In the genomic region with DNA sequence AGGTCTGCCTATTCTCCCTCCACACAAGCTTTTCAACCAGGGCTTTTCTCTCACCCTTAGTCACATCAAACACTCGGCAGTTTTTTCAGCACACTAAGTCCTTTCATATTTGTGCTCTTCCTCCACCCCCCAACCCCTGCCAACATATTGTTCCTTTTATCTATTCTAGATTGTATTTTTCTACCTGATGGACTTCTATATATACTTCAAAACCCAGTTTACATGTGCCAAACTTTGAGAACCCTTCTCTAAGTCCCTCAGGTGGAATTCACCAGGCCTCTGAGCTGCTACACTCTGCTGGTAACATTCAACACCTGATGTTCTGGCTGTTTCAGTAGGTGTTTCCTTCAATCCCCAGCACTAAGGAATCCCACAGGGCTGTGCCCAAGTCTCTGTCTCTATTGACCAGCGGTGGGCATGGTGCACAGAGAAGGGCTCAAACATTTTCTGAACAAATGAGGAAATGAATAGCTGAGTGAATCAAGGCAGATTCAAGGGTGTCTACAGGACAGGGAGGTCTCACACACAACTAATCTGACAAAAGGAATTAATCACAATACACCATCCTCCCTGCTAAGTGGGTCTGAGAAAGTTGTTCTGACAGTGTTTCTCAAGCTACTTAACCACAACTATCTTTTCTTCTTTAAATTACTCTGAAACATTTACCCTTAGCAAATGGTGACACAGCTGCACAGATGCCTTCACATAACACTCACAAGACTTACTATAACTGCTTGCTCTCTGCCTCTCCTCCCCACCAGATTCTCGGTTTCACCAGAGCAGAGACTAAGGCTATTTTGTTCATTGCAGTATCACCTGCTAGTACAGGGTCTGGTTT, we compare ENCODE assay signal across 11 cellular contexts.
DNase-seq lines count a peak whose midpoint lies in the region; ATAC-seq, FAIRE-seq and TF ChIP-seq lines count a peak whose summit lies in the region.
"Had no signal": no experiment of that assay in that cellular context is flagged by ENCODE, and none has a peak within 500 bp of the region (broad histone marks: within the 10 kb centered on the region; RNA-seq: fewer than 3 reads in every experiment).

No MANE protein-coding gene starts in this region.

- FAIRE-seq in HTR-8/SVneo (lab: Jason Lieb, UNC) = no peak

- ATAC-seq in activated CD8-positive, alpha-beta T cell treated with anti-CD3 and anti-CD28 coated beads for 36 hours = peak; percentile 58
- no peak for ATAC-seq in activated CD8-positive, alpha-beta T cell treated with anti-CD3 and anti-CD28 coated beads, Interleukin-2, amount 10 ng/mL, durations not matched to agents 7 days and 5 days
- ATAC-seq in GM21360 (IDR thresholded peaks at IDR 0.05; ENCODE audit: unreplicated experiment) (peak; percentile 97), HG03039 (IDR thresholded peaks at IDR 0.05; ENCODE audit: unreplicated experiment) (peak; percentile 93)
- ATAC-seq: left lobe of liver had no signal

- no peak overlapping the region for H3K27ac Mint-ChIP-seq in activated CD8-positive, alpha-beta T cell treated with anti-CD3 and anti-CD28 coated beads for 36 hours
- H3K27ac Mint-ChIP-seq in activated CD8-positive, alpha-beta T cell treated with anti-CD3 and anti-CD28 coated beads, Interleukin-2, amount 10 ng/mL, durations not matched to agents 7 days and 5 days = no peak overlapping the region
- peak overlapping the region; percentile 76 for H3K27ac Mint-ChIP-seq in activated T-helper 1 cell treated with anti-CD3 and anti-CD28 coated beads, Interleukin-12 subunit alpha, Interleukin-12 subunit beta, Interleukin-2, Interleukin-4 antibody, amounts not matched to agents 30 ng/mL and 10 ng/mL and 1 ng/mL, durations not matched to agents 14 hours and 24 hours and 36 hours

- DNase-seq in activated CD8-positive, alpha-beta T cell treated with anti-CD3 and anti-CD28 coated beads for 36 hours = no peak
- no peak for DNase-seq in activated CD8-positive, alpha-beta T cell treated with anti-CD3 and anti-CD28 coated beads, Interleukin-2, amount 10 ng/mL, durations not matched to agents 7 days and 5 days
- DNase-seq in activated T-helper 1 cell treated with anti-CD3 and anti-CD28 coated beads, Interleukin-12 subunit alpha, Interleukin-12 subunit beta, Interleukin-2, Interleukin-4 antibody, amounts not matched to agents 30 ng/mL and 10 ng/mL and 1 ng/mL, durations not matched to agents 14 hours and 24 hours and 36 hours (ENCODE audit: low spot score) = no peak
- DNase-seq in HT-29 (ENCODE audit: low spot score) (no peak), HTR-8/SVneo (ENCODE audit: insufficient read length, low spot score) (no peak), HuH-7.5 (ENCODE audit: low spot score) (no peak)
- DNase-seq: ACHN, caudate nucleus had no signal

- POLR2A ChIA-PET in activated CD8-positive, alpha-beta T cell treated with anti-CD3 and anti-CD28 coated beads for 36 hours (lab: Charles Lee) = no interaction called here
- POLR2A ChIA-PET in activated CD8-positive, alpha-beta T cell treated with anti-CD3 and anti-CD28 coated beads, Interleukin-2, amount 10 ng/mL, durations not matched to agents 7 days and 5 days (lab: Charles Lee) = no interaction called here

- no peaks in the 10 kb centered on the region for H3K36me3 Mint-ChIP-seq in activated CD8-positive, alpha-beta T cell treated with anti-CD3 and anti-CD28 coated beads for 36 hours (ENCODE audit: low read depth)
- H3K36me3 Mint-ChIP-seq in activated CD8-positive, alpha-beta T cell treated with anti-CD3 and anti-CD28 coated beads, Interleukin-2, amount 10 ng/mL, durations not matched to agents 7 days and 5 days (ENCODE audit: low read depth) = no peaks in the 10 kb centered on the region
- H3K36me3 Mint-ChIP-seq in activated T-helper 1 cell treated with anti-CD3 and anti-CD28 coated beads, Interleukin-12 subunit alpha, Interleukin-12 subunit beta, Interleukin-2, Interleukin-4 antibody, amounts not matched to agents 30 ng/mL and 10 ng/mL and 1 ng/mL, durations not matched to agents 14 hours and 24 hours and 36 hours (ENCODE audit: low read depth) = peaks cover 7% of the 10 kb centered on the region

- no peaks in the 10 kb centered on the region for H3K9me3 Mint-ChIP-seq in activated CD8-positive, alpha-beta T cell treated with anti-CD3 and anti-CD28 coated beads for 36 hours
- H3K9me3 Mint-ChIP-seq in activated CD8-positive, alpha-beta T cell treated with anti-CD3 and anti-CD28 coated beads, Interleukin-2, amount 10 ng/mL, durations not matched to agents 7 days and 5 days (ENCODE audit: insufficient read depth) = no peaks in the 10 kb centered on the region
- peaks cover 7% of the 10 kb centered on the region for H3K9me3 Mint-ChIP-seq in activated T-helper 1 cell treated with anti-CD3 and anti-CD28 coated beads, Interleukin-12 subunit alpha, Interleukin-12 subunit beta, Interleukin-2, Interleukin-4 antibody, amounts not matched to agents 30 ng/mL and 10 ng/mL and 1 ng/mL, durations not matched to agents 14 hours and 24 hours and 36 hours

- CTCF ChIA-PET in activated CD8-positive, alpha-beta T cell treated with anti-CD3 and anti-CD28 coated beads for 36 hours (lab: Charles Lee) = interaction anchor here (1.1 kb wide), 1 partner anchor 409 kb away, joined by 4 read pairs; no protein-coding TSS in a partner anchor
- CTCF ChIA-PET in activated CD8-positive, alpha-beta T cell treated with anti-CD3 and anti-CD28 coated beads, Interleukin-2, amount 10 ng/mL, durations not matched to agents 7 days and 5 days (lab: Charles Lee) = no interaction called here

- peaks cover 9% of the 10 kb centered on the region for H3K27me3 Mint-ChIP-seq in activated CD8-positive, alpha-beta T cell treated with anti-CD3 and anti-CD28 coated beads for 36 hours
- H3K27me3 Mint-ChIP-seq in activated CD8-positive, alpha-beta T cell treated with anti-CD3 and anti-CD28 coated beads, Interleukin-2, amount 10 ng/mL, durations not matched to agents 7 days and 5 days (ENCODE audit: low read depth) = peaks cover 2% of the 10 kb centered on the region
- H3K27me3 Mint-ChIP-seq in activated T-helper 1 cell treated with anti-CD3 and anti-CD28 coated beads, Interleukin-12 subunit alpha, Interleukin-12 subunit beta, Interleukin-2, Interleukin-4 antibody, amounts not matched to agents 30 ng/mL and 10 ng/mL and 1 ng/mL, durations not matched to agents 14 hours and 24 hours and 36 hours (ENCODE audit: insufficient read depth) = peaks cover 2% of the 10 kb centered on the region

- no peaks in the 10 kb centered on the region for H3K4me1 Mint-ChIP-seq in activated CD8-positive, alpha-beta T cell treated with anti-CD3 and anti-CD28 coated beads for 36 hours (ENCODE audit: low read depth)
- no peaks in the 10 kb centered on the region for H3K4me1 Mint-ChIP-seq in activated CD8-positive, alpha-beta T cell treated with anti-CD3 and anti-CD28 coated beads, Interleukin-2, amount 10 ng/mL, durations not matched to agents 7 days and 5 days (ENCODE audit: low read depth)
- peaks cover 31% of the 10 kb centered on the region for H3K4me1 Mint-ChIP-seq in activated T-helper 1 cell treated with anti-CD3 and anti-CD28 coated beads, Interleukin-12 subunit alpha, Interleukin-12 subunit beta, Interleukin-2, Interleukin-4 antibody, amounts not matched to agents 30 ng/mL and 10 ng/mL and 1 ng/mL, durations not matched to agents 14 hours and 24 hours and 36 hours (ENCODE audit: low read depth)

- intact Hi-C loops in activated CD8-positive, alpha-beta T cell treated with anti-CD3 and anti-CD28 coated beads for 36 hours (cut with micrococcal nuclease) = no loop called here
- intact Hi-C loops in activated T-helper 1 cell treated with anti-CD3 and anti-CD28 coated beads, Interleukin-12 subunit alpha, Interleukin-12 subunit beta, Interleukin-2, Interleukin-4 antibody, amounts not matched to agents 30 ng/mL and 10 ng/mL and 1 ng/mL, durations not matched to agents 14 hours and 24 hours and 36 hours (cut with micrococcal nuclease) = loop anchor here (2.0 kb wide), 1 partner anchor 164 kb away; no protein-coding TSS in a partner anchor

- TF ChIP-seq CTCF in activated CD8-positive, alpha-beta T cell treated with anti-CD3 and anti-CD28 coated beads for 36 hours (IDR thresholded peaks at IDR 0.05) = no peak

- no peak overlapping the region for H3K4me3 Mint-ChIP-seq in activated CD8-positive, alpha-beta T cell treated with anti-CD3 and anti-CD28 coated beads for 36 hours
- no peak overlapping the region for H3K4me3 Mint-ChIP-seq in activated CD8-positive, alpha-beta T cell treated with anti-CD3 and anti-CD28 coated beads, Interleukin-2, amount 10 ng/mL, durations not matched to agents 7 days and 5 days
- H3K4me3 Mint-ChIP-seq in activated T-helper 1 cell treated with anti-CD3 and anti-CD28 coated beads, Interleukin-12 subunit alpha, Interleukin-12 subunit beta, Interleukin-2, Interleukin-4 antibody, amounts not matched to agents 30 ng/mL and 10 ng/mL and 1 ng/mL, durations not matched to agents 14 hours and 24 hours and 36 hours = no peak overlapping the region
